In the genomic region with DNA sequence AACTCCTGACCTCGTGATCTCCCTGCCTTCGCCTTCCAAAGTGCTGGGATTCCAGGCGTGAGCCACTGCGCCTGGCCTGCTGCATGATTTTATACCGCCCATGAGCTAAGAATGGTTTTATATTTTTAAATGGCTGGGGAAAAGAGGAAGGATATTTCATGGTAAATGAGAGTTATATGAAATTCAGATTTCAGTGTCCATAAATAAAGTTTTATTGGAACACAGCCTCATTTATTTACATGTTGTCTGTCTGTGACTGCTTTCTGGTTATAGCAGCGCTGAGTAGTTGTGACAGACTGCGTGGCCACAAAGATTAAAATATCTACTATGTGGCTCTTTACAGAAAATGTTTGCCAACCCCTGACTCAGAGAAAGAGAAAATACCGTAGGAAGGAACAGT, we compare ENCODE assay signal across 13 cellular contexts. TPM values are rescaled to one million over a fixed set of nuclear protein-coding genes. Genes with fewer than 3 reads are reported as not detected.
DNase-seq lines count a peak whose midpoint lies in the region; ATAC-seq and TF ChIP-seq lines count a peak whose summit lies in the region.
"Had no signal": no experiment of that assay in that cellular context is flagged by ENCODE, and none has a peak within 500 bp of the region (broad histone marks: within the 10 kb centered on the region; RNA-seq: fewer than 3 reads in every experiment).

No MANE protein-coding gene starts in this region.

- peak overlapping the region; percentile 92 for H3K4me3 Mint-ChIP-seq in activated CD8-positive, alpha-beta T cell treated with anti-CD3 and anti-CD28 coated beads for 36 hours
- peak overlapping the region in 7 of 8 donors; percentile 89 to 99 (median 96) for H3K4me3 Mint-ChIP-seq in naive B cell

- H3K4me3 ChIP-seq in BLaER1 (no peak overlapping the region), GM08714 (ENCODE audit: low read length) (peak overlapping the region; percentile 75; the same call in 1 of the 2 replicates)

- H3K27me3 Mint-ChIP-seq in activated CD8-positive, alpha-beta T cell treated with anti-CD3 and anti-CD28 coated beads for 36 hours = peaks cover 1% of the 10 kb centered on the region
- no peaks in the 10 kb centered on the region for H3K27me3 Mint-ChIP-seq in naive B cell

- intact Hi-C loops in activated CD8-positive, alpha-beta T cell treated with anti-CD3 and anti-CD28 coated beads for 36 hours (cut with micrococcal nuclease) = no loop called here

- peak overlapping the region; percentile 97 for H3K4me2 ChIP-seq in BLaER1

- H3K9ac ChIP-seq in BLaER1 = peak overlapping the region; percentile 99; the same call in 1 of the 2 replicates

- H3K4me1 ChIP-seq in BLaER1 = peaks cover 30% of the 10 kb centered on the region

- no peaks in the 10 kb centered on the region for H3K9me3 Mint-ChIP-seq in activated CD8-positive, alpha-beta T cell treated with anti-CD3 and anti-CD28 coated beads for 36 hours
- H3K9me3 Mint-ChIP-seq in naive B cell = no peaks in the 10 kb centered on the region

- POLR2A ChIA-PET in activated CD8-positive, alpha-beta T cell treated with anti-CD3 and anti-CD28 coated beads for 36 hours (lab: Charles Lee) = interaction anchor here (1.0 to 1.2 kb wide), 2 partner anchors 10 to 22 kb away, joined by 3 to 4 read pairs; no protein-coding TSS in a partner anchor

- peaks cover 64% of the 10 kb centered on the region for H4K20me1 ChIP-seq in BLaER1

- peaks cover 31% of the 10 kb centered on the region for H3K36me3 Mint-ChIP-seq in activated CD8-positive, alpha-beta T cell treated with anti-CD3 and anti-CD28 coated beads for 36 hours (ENCODE audit: low read depth)
- H3K36me3 Mint-ChIP-seq in naive B cell = peaks cover 0 to 4% of the 10 kb centered on the region in 2 donors

- H3K4me1 Mint-ChIP-seq in activated CD8-positive, alpha-beta T cell treated with anti-CD3 and anti-CD28 coated beads for 36 hours (ENCODE audit: low read depth) = peaks cover 25% of the 10 kb centered on the region
- H3K4me1 Mint-ChIP-seq in naive B cell = peaks cover 0 to 41% (median 22%) of the 10 kb centered on the region in 3 donors

- H3K36me3 ChIP-seq in BLaER1 = peaks cover 51% of the 10 kb centered on the region
- H3K36me3 ChIP-seq: ovary had no signal

- DNase-seq in activated CD8-positive, alpha-beta T cell treated with anti-CD3 and anti-CD28 coated beads for 36 hours = no peak
- DNase-seq in naive B cell (no peak), Kasumi-1 (lab: John Stamatoyannopoulos, UW) (no peak), NK-92 (lab: John Stamatoyannopoulos, UW; ENCODE audit: unreplicated experiment) (no peak)
- DNase-seq: left cardiac atrium, NCI-H1092, NCI-H526 treated with DMSO at 0.1 percent for 48 hours, ovary, SHP77 treated with DMSO at 0.1 percent for 48 hours had no signal

- no peak overlapping the region for H3K27ac ChIP-seq in BLaER1
- H3K27ac ChIP-seq: ovary had no signal

- H3K27me3 ChIP-seq in BLaER1 = no peaks in the 10 kb centered on the region
- H3K27me3 ChIP-seq: ovary had no signal

- no peak for TF ChIP-seq CTCF in activated CD8-positive, alpha-beta T cell treated with anti-CD3 and anti-CD28 coated beads for 36 hours (IDR thresholded peaks at IDR 0.05)

- ATAC-seq in activated CD8-positive, alpha-beta T cell treated with anti-CD3 and anti-CD28 coated beads for 36 hours = no peak
- ATAC-seq in naive B cell (ENCODE audit: low read depth in 2 of 2) (no peak), HG02870 (IDR thresholded peaks at IDR 0.05; ENCODE audit: unreplicated experiment) (no peak), HG02571 (IDR thresholded peaks at IDR 0.05; ENCODE audit: unreplicated experiment) (no peak)

- H3K9me3 ChIP-seq in BLaER1 = no peaks in the 10 kb centered on the region
- H3K9me3 ChIP-seq: ovary had no signal

- peak overlapping the region; percentile 95 for H3K27ac Mint-ChIP-seq in activated CD8-positive, alpha-beta T cell treated with anti-CD3 and anti-CD28 coated beads for 36 hours
- H3K27ac Mint-ChIP-seq in naive B cell = peak overlapping the region in 4 of 6 donors; percentile 76 to 96 (median 89)

- CTCF ChIA-PET in activated CD8-positive, alpha-beta T cell treated with anti-CD3 and anti-CD28 coated beads for 36 hours (lab: Charles Lee) = interaction anchor here (1.0 to 2.6 kb wide), 3 partner anchors 13 to 49 kb away, joined by 4 to 23 read pairs (median 4); no protein-coding TSS in a partner anchor

RNA-seq across cellular contexts. Expression of a gene that starts 2.2 kb away (rescaled TPM):
- 10 to 100 TPM; 45.5 to 48.2 TPM for total RNA-seq in activated CD8-positive, alpha-beta T cell treated with anti-CD3 and anti-CD28 coated beads for 36 hours
- 1 to 10 TPM in 5 of 6 donors, under 1 TPM in 1; 0.09 to 7.1 (median 3.1) TPM for polyA plus RNA-seq in naive B cell (ENCODE audit: low read depth in 6 of 6)

RNA-seq across cellular contexts. Expression of a gene that starts 10.7 kb away (rescaled TPM):
- total RNA-seq in activated CD8-positive, alpha-beta T cell treated with anti-CD3 and anti-CD28 coated beads for 36 hours = under 1 TPM in 1 of 2 experiments, not detected in 1; 0.38 TPM
- polyA plus RNA-seq in naive B cell (ENCODE audit: low read depth in 6 of 6) = under 1 TPM in 1 of 6 donors, not detected in 5; 0.32 TPM
